Comparison of ENCODE assay signal across 21 cellular contexts in genomic region chr1:207312604-207312920, GRCh38.
"Had no signal": no experiment of that assay in that cellular context is flagged by ENCODE, and none has a peak within 500 bp of the region (broad histone marks: within the 10 kb centered on the region; RNA-seq: fewer than 3 reads in every experiment).

No MANE protein-coding gene starts in this region.

- H3K27me3 ChIP-seq: dorsolateral prefrontal cortex, foreskin keratinocyte, heart left ventricle, tibial nerve, uterus had no signal

- H3K4me3 ChIP-seq: dorsolateral prefrontal cortex, heart left ventricle, mucosa of descending colon, tibial nerve, uterus had no signal

- H3K4me1 ChIP-seq: parathyroid adenoma, uterus had no signal

- ATAC-seq: activated T-helper 17 cell treated with anti-CD3 and anti-CD28 coated beads, Interleukin-2, amount 50 U/mL, for 72 hours; foreskin keratinocyte; heart left ventricle; left colon; mucosa of descending colon; naive thymus-derived CD4-positive, alpha-beta T cell; T-cell had no signal

- DNase-seq: activated CD4-positive, alpha-beta T cell treated with anti-CD3 and anti-CD28 coated beads, Interleukin-2, amount 50 U/mL, for 4 hours; activated CD4-positive, CD25-positive, alpha-beta regulatory T cell treated with anti-CD3 and anti-CD28 coated beads, Interleukin-2, amount 50 U/mL, for 72 hours; activated naive CD4-positive, alpha-beta T cell treated with anti-CD3 and anti-CD28 coated beads for 36 hours; endodermal cell; erythroblast; foreskin keratinocyte; heart left ventricle; left colon; mucosa of descending colon; naive thymus-derived CD4-positive, alpha-beta T cell; stimulated activated CD4-positive, alpha-beta T cell treated with anti-CD3 and anti-CD28 coated beads, Interleukin-15, amount 100 ng/mL, for 24 hours; stimulated activated CD4-positive, alpha-beta T cell treated with anti-CD3 and anti-CD28 coated beads, Interleukin-4, amount 100 ng/mL, for 1 hour; stimulated activated naive CD4-positive, alpha-beta T cell treated with Interleukin-2 at 50 U/mL for 16 hours; substantia nigra; T-cell; T-helper 9 cell; uterus had no signal

- H3K36me3 ChIP-seq: heart left ventricle, tibial nerve, uterus had no signal

- H3K27ac ChIP-seq: dorsolateral prefrontal cortex, foreskin keratinocyte, parathyroid adenoma, tibial nerve, uterus had no signal

- H3K79me2 ChIP-seq: parathyroid adenoma had no signal

- H2AFZ ChIP-seq: parathyroid adenoma had no signal

- H3K9ac ChIP-seq: parathyroid adenoma had no signal

- H3K9me3 ChIP-seq: heart left ventricle, mucosa of descending colon, tibial nerve, uterus had no signal
